ENCODE assay signal across 6 cellular contexts in the genomic region with DNA sequence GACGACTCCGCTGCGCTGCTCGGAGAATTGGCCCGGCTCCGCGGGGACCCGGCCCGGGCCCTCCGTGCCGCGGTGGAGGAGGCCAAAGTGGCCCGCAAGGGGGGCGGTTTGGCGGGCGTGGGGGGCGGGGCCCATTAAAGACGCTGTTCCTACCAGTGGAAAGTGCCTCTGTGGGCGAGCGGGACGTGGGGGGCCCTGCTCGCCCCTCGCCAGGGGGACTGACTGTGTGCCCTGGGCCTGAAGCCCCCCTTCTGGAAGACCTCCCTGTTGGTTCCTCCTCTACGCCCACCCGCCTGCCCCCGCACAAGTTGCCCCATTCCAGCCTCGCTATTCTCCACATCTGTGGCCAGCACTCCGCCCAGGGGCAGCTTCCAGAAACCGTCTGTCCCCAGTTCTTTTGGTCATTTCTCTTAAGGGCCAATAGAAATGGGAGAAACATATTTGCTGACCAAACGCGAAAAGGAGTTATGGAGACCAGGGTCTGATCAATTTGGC. TPM values are rescaled to one million over a fixed set of nuclear protein-coding genes. Genes with fewer than 3 reads are reported as not detected.
DNase-seq lines count a peak whose midpoint lies in the region; ATAC-seq and TF ChIP-seq lines count a peak whose summit lies in the region.

No MANE protein-coding gene starts in this region.

- peaks cover 38% of the 10 kb centered on the region for H3K4me1 Mint-ChIP-seq in activated naive CD4-positive, alpha-beta T cell treated with anti-CD3 and anti-CD28 coated beads, Interleukin-2, amount 50 U/mL, for 24 hours

- intact Hi-C loops in upper lobe of right lung (cut with DNase I) = no loop called here
- intact Hi-C loops in head of caudate nucleus (cut with DNase I) = loop anchor here (2.0 to 10.0 kb wide), 3 partner anchors 40 to 123 kb away; a partner anchor contains a TSS

- ATAC-seq in upper lobe of right lung = no peak

- H3K36me3 ChIP-seq in hepatocyte (replicated peaks; ENCODE audit: insufficient read depth, low read depth) (no peaks in the 10 kb centered on the region), upper lobe of right lung (no peaks in the 10 kb centered on the region)

- H3K4me1 ChIP-seq in hepatocyte (ENCODE audit: insufficient read depth) = peaks cover 50% of the 10 kb centered on the region
- H3K4me1 ChIP-seq in upper lobe of right lung = peaks cover 46% of the 10 kb centered on the region

- 40% methylated on average over 10 of the region's 31 CpGs for WGBS in hepatocyte (ENCODE audit: low lambda C conversion rate, missing lambda C conversion rate)

- DNase-seq in activated naive CD4-positive, alpha-beta T cell treated with Interleukin-2 at 50 U/mL for 16 hours = no peak
- DNase-seq in hepatocyte (ENCODE audit: low spot score) (no peak), upper lobe of right lung (no peak), KG1 (lab: John Stamatoyannopoulos, UW) (no peak), head of caudate nucleus (no peak)

- peaks cover 15% of the 10 kb centered on the region for H3K27me3 Mint-ChIP-seq in activated naive CD4-positive, alpha-beta T cell treated with anti-CD3 and anti-CD28 coated beads, Interleukin-2, amount 50 U/mL, for 24 hours

- TF ChIP-seq CTCF in hepatocyte (IDR thresholded peaks at IDR 0.05; ENCODE audit: poor library complexity) = no peak
- TF ChIP-seq CTCF in upper lobe of right lung (IDR thresholded peaks at IDR 0.05) = no peak

- H3K27me3 ChIP-seq in hepatocyte = peaks cover 29% of the 10 kb centered on the region
- peaks cover 22% of the 10 kb centered on the region for H3K27me3 ChIP-seq in upper lobe of right lung

- H2AFZ ChIP-seq in hepatocyte = peak overlapping the region; percentile 46

- no peaks in the 10 kb centered on the region for H3K9me3 ChIP-seq in hepatocyte (ENCODE audit: low read depth)
- H3K9me3 ChIP-seq in upper lobe of right lung = no peaks in the 10 kb centered on the region

- no peaks in the 10 kb centered on the region for H3K36me3 Mint-ChIP-seq in activated naive CD4-positive, alpha-beta T cell treated with anti-CD3 and anti-CD28 coated beads, Interleukin-2, amount 50 U/mL, for 24 hours

- H3K27ac Mint-ChIP-seq in activated naive CD4-positive, alpha-beta T cell treated with anti-CD3 and anti-CD28 coated beads, Interleukin-2, amount 50 U/mL, for 24 hours = peak overlapping the region; percentile 68

- peak overlapping the region; percentile 21 for H3K4me3 ChIP-seq in hepatocyte
- H3K4me3 ChIP-seq in upper lobe of right lung = peak overlapping the region; percentile 71

- no peaks in the 10 kb centered on the region for H3K9me2 ChIP-seq in hepatocyte (replicated peaks; ENCODE audit: insufficient read depth)

- peaks cover 2% of the 10 kb centered on the region for H3K79me2 ChIP-seq in hepatocyte

- H3K27ac ChIP-seq in hepatocyte (no peak overlapping the region), upper lobe of right lung (peak overlapping the region; percentile 48)

- H3K4me3 Mint-ChIP-seq in activated naive CD4-positive, alpha-beta T cell treated with anti-CD3 and anti-CD28 coated beads, Interleukin-2, amount 50 U/mL, for 24 hours = peak overlapping the region; percentile 88

- peak overlapping the region; percentile 99 for H3K4me2 ChIP-seq in hepatocyte

- no peaks in the 10 kb centered on the region for H4K20me1 ChIP-seq in hepatocyte (ENCODE audit: insufficient read depth, poor library complexity, severe bottlenecking)

- no peaks in the 10 kb centered on the region for H3K9me3 Mint-ChIP-seq in activated naive CD4-positive, alpha-beta T cell treated with anti-CD3 and anti-CD28 coated beads, Interleukin-2, amount 50 U/mL, for 24 hours

RNA-seq across cellular contexts. Expression of a gene that starts 1.9 kb away (rescaled TPM):
- total RNA-seq in hepatocyte (1.4 and 2.7 TPM in 2 replicates), upper lobe of right lung (1.1 TPM)
- polyA plus RNA-seq in hepatocyte = 3.6 and 3.8 TPM in 2 replicates

RNA-seq across cellular contexts. Expression of a gene that starts 2.2 kb away (rescaled TPM):
- total RNA-seq in hepatocyte (12.3 and 12.5 TPM in 2 replicates), upper lobe of right lung (7.4 TPM)
- polyA plus RNA-seq in hepatocyte = 13.7 and 13.9 TPM in 2 replicates

RNA-seq across cellular contexts. Expression of a gene that starts 7.4 kb away (rescaled TPM):
- total RNA-seq in hepatocyte (10.9 and 12.4 TPM in 2 replicates), upper lobe of right lung (10.1 TPM)
- 16.9 and 17.5 TPM in 2 replicates for polyA plus RNA-seq in hepatocyte

RNA-seq across cellular contexts. Expression of a gene that starts 8.8 kb away (rescaled TPM):
- not detected in 2 replicates for total RNA-seq in hepatocyte
- polyA plus RNA-seq in hepatocyte = not detected in 2 replicates
- total RNA-seq in upper lobe of right lung = not detected

RNA-seq across cellular contexts. Expression of a gene that starts 12.0 kb away (rescaled TPM):
- total RNA-seq in hepatocyte = not detected in 2 replicates
- not detected in 2 replicates for polyA plus RNA-seq in hepatocyte
- total RNA-seq in upper lobe of right lung = not detected
